ENCODE assay signal across 12 cellular contexts in the genomic region with DNA sequence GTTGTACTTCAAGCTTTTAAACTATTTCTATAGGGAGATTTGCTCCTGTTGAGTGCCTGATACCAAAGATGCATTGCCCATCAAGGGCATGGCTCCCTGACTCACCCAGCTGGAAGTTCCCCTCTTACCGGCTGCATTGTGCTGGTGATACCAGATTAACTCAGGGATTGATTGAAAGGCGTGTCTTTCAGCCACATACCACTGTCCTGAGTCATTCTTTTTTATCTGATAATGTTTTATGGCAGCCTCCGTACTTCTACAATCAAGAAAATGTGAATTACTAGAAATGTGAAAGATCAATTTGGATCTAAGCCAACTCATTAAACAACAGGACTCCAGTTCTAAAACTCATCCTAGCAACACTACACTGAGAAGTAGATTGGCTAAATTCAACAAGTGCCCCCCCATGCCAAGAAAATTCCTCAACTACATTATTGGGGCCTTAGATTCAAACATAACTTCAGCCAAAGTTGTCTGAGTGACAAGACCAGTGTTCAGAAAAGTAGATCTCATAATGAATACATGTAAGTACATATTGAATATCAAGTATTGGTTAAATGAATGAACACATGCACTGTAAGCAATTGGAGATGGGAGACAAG. TPM values are rescaled to one million over a fixed set of nuclear protein-coding genes. Genes with fewer than 3 reads are reported as not detected.
DNase-seq lines count a peak whose midpoint lies in the region; ATAC-seq, FAIRE-seq and TF ChIP-seq lines count a peak whose summit lies in the region.
"Had no signal": no experiment of that assay in that cellular context is flagged by ENCODE, and none has a peak within 500 bp of the region (broad histone marks: within the 10 kb centered on the region; RNA-seq: fewer than 3 reads in every experiment).

No MANE protein-coding gene starts in this region.

- peaks cover 6% of the 10 kb centered on the region for H3K4me1 Mint-ChIP-seq in activated T-cell treated with anti-CD3 and anti-CD28 coated beads, Interleukin-2, amount 50 U/mL, for 72 hours (ENCODE audit: low read depth)
- H3K4me1 Mint-ChIP-seq: B cell had no signal

- peak; percentile 100 for ATAC-seq in activated T-cell treated with anti-CD3 and anti-CD28 coated beads, Interleukin-2, amount 50 U/mL, for 72 hours (replicated peaks in 1 of 2)
- peak; percentile 100 for ATAC-seq in stimulated activated naive CD8-positive, alpha-beta T cell treated with anti-CD3 and anti-CD28 coated beads, Interleukin-15, Interleukin-2, amounts not matched to agents 100 U/mL and 50 U/mL, for 24 hours
- no peak for ATAC-seq in GM21723 (IDR thresholded peaks at IDR 0.05; ENCODE audit: unreplicated experiment)

- H3K27me3 ChIP-seq in keratinocyte (ENCODE audit: control insufficient read depth, extremely low read depth, insufficient read depth, low read length), result no peaks in the 10 kb centered on the region

- peaks cover 7% of the 10 kb centered on the region in 2 donors for H3K36me3 Mint-ChIP-seq in activated T-cell treated with anti-CD3 and anti-CD28 coated beads, Interleukin-2, amount 50 U/mL, for 72 hours (ENCODE audit: insufficient read depth in 2 of 2)

- no peaks in the 10 kb centered on the region for H3K27me3 Mint-ChIP-seq in activated T-cell treated with anti-CD3 and anti-CD28 coated beads, Interleukin-2, amount 50 U/mL, for 72 hours (ENCODE audit: low read depth)
- H3K27me3 Mint-ChIP-seq: B cell had no signal

- TF ChIP-seq CTCF in keratinocyte (optimal IDR thresholded peaks at IDR 0.05 in 1 of 3, IDR thresholded peaks at IDR 0.05 in 1 of 3, conservative IDR thresholded peaks at IDR 0.05 in 1 of 3; ENCODE audit: extremely low read depth in 1 of 3, insufficient read depth in 2 of 3, low read length in 3 of 3), result no peak

- H3K27ac Mint-ChIP-seq in activated T-cell treated with anti-CD3 and anti-CD28 coated beads, Interleukin-2, amount 50 U/mL, for 72 hours, result peak overlapping the region; percentile 84
- H3K27ac Mint-ChIP-seq: B cell had no signal

- H3K36me3 ChIP-seq in keratinocyte (ENCODE audit: control insufficient read depth in 2 of 2, extremely low read depth in 1 of 2, insufficient read depth in 2 of 2, low read length in 2 of 2), result no peaks in the 10 kb centered on the region
- H3K36me3 ChIP-seq: thoracic aorta had no signal

- FAIRE-seq in keratinocyte (lab: Jason Lieb, UNC), result peak; percentile 98

- no peaks in the 10 kb centered on the region for H3K79me2 ChIP-seq in keratinocyte (ENCODE audit: control insufficient read depth, insufficient read depth, low read length)

- H3K4me1 ChIP-seq in keratinocyte (ENCODE audit: control insufficient read depth, extremely low read depth, insufficient read depth, low read length), result peaks cover 29% of the 10 kb centered on the region

- peak; percentile 72 for DNase-seq in activated CD8-positive, alpha-beta memory T cell treated with anti-CD3 and anti-CD28 coated beads, Interleukin-2, amount 50 U/mL, for 48 hours
- no peak for DNase-seq in activated CD8-positive, alpha-beta memory T cell treated with anti-CD3 and anti-CD28 coated beads for 24 hours
- peak; percentile 68 to 79 for DNase-seq in activated T-cell treated with anti-CD3 and anti-CD28 coated beads, Interleukin-2, amount 50 U/mL, for 72 hours
- DNase-seq in keratinocyte (ENCODE audit: low read depth, low spot score) (peak; percentile 57), GDM1 (lab: John Stamatoyannopoulos, UW) (no peak), posterior cingulate gyrus (no peak)
- DNase-seq in stimulated activated naive CD8-positive, alpha-beta T cell treated with anti-CD3 and anti-CD28 coated beads, Interleukin-15, Interleukin-2, amounts not matched to agents 100 U/mL and 50 U/mL, for 24 hours, result peak; percentile 52
- DNase-seq: NCI-H446 had no signal

- dilution Hi-C loops in keratinocyte (cut with MboI; ENCODE audit: extremely low pct_ligation_motif_present, low sequenced_read_pairs), result no loop called here

- H3K4me2 ChIP-seq in keratinocyte (ENCODE audit: control insufficient read depth, extremely low read depth, insufficient read depth, low read depth, low read length), result peak overlapping the region; percentile 55

- intact Hi-C loops in posterior cingulate gyrus (cut with DNase I), result no loop called here

- no peaks in the 10 kb centered on the region for H4K20me1 ChIP-seq in keratinocyte (ENCODE audit: control insufficient read depth, extremely low read depth, insufficient read depth, low read length)

- H3K27ac ChIP-seq in keratinocyte (ENCODE audit: control insufficient read depth, insufficient read depth, low read length), result peak overlapping the region; percentile 80
- H3K27ac ChIP-seq: thoracic aorta had no signal

- no peak overlapping the region for H3K4me3 ChIP-seq in keratinocyte (ENCODE audit: control insufficient read depth in 2 of 3, extremely low read depth in 1 of 3, insufficient read depth in 2 of 3, low read depth in 1 of 3, low read length in 3 of 3)
- H3K4me3 ChIP-seq: thoracic aorta had no signal

- no peaks in the 10 kb centered on the region for H3K9me3 ChIP-seq in keratinocyte (ENCODE audit: control insufficient read depth, low read depth, low read length)
- H3K9me3 ChIP-seq: thoracic aorta had no signal

- H3K9me1 ChIP-seq in keratinocyte (ENCODE audit: control insufficient read depth, extremely low read depth, insufficient read depth, low read length), result no peaks in the 10 kb centered on the region

- H3K9ac ChIP-seq in keratinocyte (ENCODE audit: control insufficient read depth, extremely low read depth, insufficient read depth, low read length), result no peak overlapping the region

- peak overlapping the region; percentile 58 for H2AFZ ChIP-seq in keratinocyte (ENCODE audit: control insufficient read depth, low read length)

- H3K9me3 Mint-ChIP-seq in activated T-cell treated with anti-CD3 and anti-CD28 coated beads, Interleukin-2, amount 50 U/mL, for 72 hours, result no peaks in the 10 kb centered on the region

- H3K4me3 Mint-ChIP-seq in activated T-cell treated with anti-CD3 and anti-CD28 coated beads, Interleukin-2, amount 50 U/mL, for 72 hours, result peak overlapping the region; percentile 25 to 80
- H3K4me3 Mint-ChIP-seq: B cell had no signal

RNA-seq across cellular contexts. Expression of a gene that starts 40.0 kb away (rescaled TPM):
- 10 to 100 TPM; 37.8 to 52.3 TPM for total RNA-seq in activated T-cell treated with anti-CD3 and anti-CD28 coated beads, Interleukin-2, amount 50 U/mL, for 72 hours
- 0.09 to 0.12 TPM in 2 of 3 replicates, not detected in the other for polyA plus RNA-seq in keratinocyte
- 0.46 TPM for polyA plus RNA-seq in keratinocyte (2011; ENCODE audit: low read depth)
- polyA plus RNA-seq in keratinocyte (2011; cell fraction: cytosol; rRNA removed), result 0.05 and 0.11 TPM in 2 replicates
- 0.44 and 0.48 TPM in 2 replicates for polyA plus RNA-seq in keratinocyte (2011; cell fraction: nucleus; rRNA removed)
- 1.3 TPM in 1 of 2 replicates, not detected in the other for polyA plus RNA-seq in keratinocyte (2012; ENCODE audit: low replicate concordance)
- polyA minus RNA-seq in keratinocyte, result not detected in 3 replicates
- not detected for polyA minus RNA-seq in keratinocyte (2011; cell fraction: cytosol; rRNA and poly(A)+ RNA removed)
- polyA minus RNA-seq in keratinocyte (2011; cell fraction: nucleus; rRNA and poly(A)+ RNA removed), result 0.39 and 0.84 TPM in 2 replicates
- polyA plus RNA-seq: neural cell had no signal

Comparison
In these comparisons a context has a peak if more than half of its experiments do, and no peak if none do; other contexts are left out.
1. DNase-seq: peak in activated CD8-positive, alpha-beta memory T cell treated with anti-CD3 and anti-CD28 coated beads, Interleukin-2, amount 50 U/mL, for 48 hours (single experiment), activated T-cell treated with anti-CD3 and anti-CD28 coated beads, Interleukin-2, amount 50 U/mL, for 72 hours (2 of 2), keratinocyte (single experiment) and stimulated activated naive CD8-positive, alpha-beta T cell treated with anti-CD3 and anti-CD28 coated beads, Interleukin-15, Interleukin-2, amounts not matched to agents 100 U/mL and 50 U/mL, for 24 hours (single experiment); none in activated CD8-positive, alpha-beta memory T cell treated with anti-CD3 and anti-CD28 coated beads for 24 hours (single experiment), GDM1 (single experiment) and posterior cingulate gyrus (0 of 10).